ENCODE assay signal across 16 cellular contexts in genomic region chr1:11051781-11052510, GRCh38. TPM values are rescaled to one million over a fixed set of nuclear protein-coding genes. Genes with fewer than 3 reads are reported as not detected.
DNase-seq lines count a peak whose midpoint lies in the region; ATAC-seq, FAIRE-seq and TF ChIP-seq lines count a peak whose summit lies in the region.
"Had no signal": no experiment of that assay in that cellular context is flagged by ENCODE, and none has a peak within 500 bp of the region (broad histone marks: within the 10 kb centered on the region; RNA-seq: fewer than 3 reads in every experiment).

No MANE protein-coding gene starts in this region.

- H3K4me1 ChIP-seq in mammary epithelial cell (ENCODE audit: insufficient read depth, low read length) (no peaks in the 10 kb centered on the region), suprapubic skin (peaks cover 6% of the 10 kb centered on the region)

- BruUV-seq in mammary epithelial cell (replicated peaks; lab: Mats Ljungman, UMichigan) = TSS peak; percentile 1

- DNase-seq in AG10803 (ENCODE audit: low read depth) (peak; percentile 18), ELF-1 (ENCODE audit: low read depth, low spot score) (peak; percentile 37), NOMO-1 treated with DMSO at 0.1 percent for 48 hours (lab: John Stamatoyannopoulos, UW; ENCODE audit: unreplicated experiment) (peak; percentile 77), mammary epithelial cell (no peak), GM13977 (ENCODE audit: low spot score) (no peak), suprapubic skin (ENCODE audit: low spot score in 2 of 2) (no peak), GM12892 (ENCODE audit: insufficient read length) (no peak)
- DNase-seq: effector memory CD4-positive, alpha-beta T cell; NCI-H1694 treated with DMSO at 0.1 percent for 48 hours; stimulated activated CD8-positive, alpha-beta memory T cell treated with anti-CD3 and anti-CD28 coated beads, Interleukin-4, amount 100 ng/mL, for 48 hours had no signal

- no peak overlapping the region for H3K4me2 ChIP-seq in mammary epithelial cell (ENCODE audit: insufficient read depth, low read depth, low read length)
- H3K4me2 ChIP-seq: hepatocyte had no signal

- TF ChIP-seq CTCF in AG10803 (conservative IDR thresholded peaks at IDR 0.05; ENCODE audit: low read length) (no peak), mammary epithelial cell (conservative IDR thresholded peaks at IDR 0.05 in 1 of 2, IDR thresholded peaks at IDR 0.05 in 1 of 2; ENCODE audit: extremely low read depth in 1 of 2, insufficient read depth in 1 of 2, low read depth in 1 of 2, low read length in 2 of 2) (no peak), GM13977 (IDR thresholded peaks at IDR 0.05; ENCODE audit: extremely low read depth, insufficient read depth, missing control alignments) (no peak), suprapubic skin (IDR thresholded peaks at IDR 0.05) (no peak)

- 68% methylated on average over 16 of the region's 19 CpGs for WGBS in mammary epithelial cell (ENCODE audit: low coverage, missing lambda C conversion rate)
- 49% methylated on average over 18 of the region's 19 CpGs for WGBS in suprapubic skin

- H3K79me2 ChIP-seq in mammary epithelial cell (ENCODE audit: insufficient read depth, low read length) = peaks cover 4% of the 10 kb centered on the region
- H3K79me2 ChIP-seq: hepatocyte had no signal

- H3K27me3 ChIP-seq in mammary epithelial cell (ENCODE audit: insufficient read depth, low read length) (no peaks in the 10 kb centered on the region), suprapubic skin (no peaks in the 10 kb centered on the region)
- H3K27me3 ChIP-seq: BLaER1, hepatocyte had no signal

- intact Hi-C loops in mammary epithelial cell (cut with micrococcal nuclease) = no loop called here

- no peak for TF ChIP-seq EP300 in suprapubic skin (IDR thresholded peaks at IDR 0.05)

- no peak overlapping the region for H3K27ac ChIP-seq in mammary epithelial cell (ENCODE audit: insufficient read depth, low read depth, low read length)
- no peak overlapping the region for H3K27ac ChIP-seq in suprapubic skin
- H3K27ac ChIP-seq: BLaER1, hepatocyte had no signal

- no peak for ATAC-seq in HG03521 (IDR thresholded peaks at IDR 0.05; ENCODE audit: unreplicated experiment)

- H3K9me3 ChIP-seq in mammary epithelial cell (replicated peaks; ENCODE audit: insufficient read depth, low read length) (no peaks in the 10 kb centered on the region), suprapubic skin (no peaks in the 10 kb centered on the region)
- H3K9me3 ChIP-seq: BLaER1 had no signal

- dilution Hi-C loops in mammary epithelial cell (cut with HindIII; ENCODE audit: low sequenced_read_pairs) = loop anchor here (5.0 kb wide), 3 partner anchors 45 to 210 kb away; partner anchors contain the start of genes EXOSC10 and MTOR

- no peak for FAIRE-seq in GM12892 (lab: Jason Lieb, UNC)
- FAIRE-seq: RCC 7860 had no signal

- no peak for TF ChIP-seq POLR2A in suprapubic skin (IDR thresholded peaks at IDR 0.05)
- no peak for TF ChIP-seq POLR2A in GM12892 (IDR thresholded peaks at IDR 0.05; ENCODE audit: low read depth, low read length)

- no peaks in the 10 kb centered on the region for H4K20me1 ChIP-seq in mammary epithelial cell (ENCODE audit: insufficient read depth, low read length)

- H3K4me3 ChIP-seq in AG10803 (ENCODE audit: low read length) (no peak overlapping the region), mammary epithelial cell (replicated peaks in 1 of 3; ENCODE audit: insufficient read depth in 1 of 3, low read depth in 2 of 3, low read length in 3 of 3) (no peak overlapping the region), suprapubic skin (no peak overlapping the region)
- H3K4me3 ChIP-seq: BLaER1, hepatocyte, lung had no signal

- H3K36me3 ChIP-seq in mammary epithelial cell (ENCODE audit: insufficient read depth, low read length) = peaks cover 8% of the 10 kb centered on the region
- H3K36me3 ChIP-seq in suprapubic skin = peaks cover 28% of the 10 kb centered on the region

- in situ Hi-C loops in mammary epithelial cell (cut with MboI; ENCODE audit: low sequenced_read_pairs in 2 of 2) = no loop called here
- in situ Hi-C loops in GM13977 (cut with MboI; ENCODE audit: low pct_unique_long_range_greater_than_20kb, low sequenced_read_pairs, unreplicated experiment) = no loop called here

- no peak overlapping the region for H3K9ac ChIP-seq in mammary epithelial cell (ENCODE audit: insufficient read depth, low read length)
- H3K9ac ChIP-seq: BLaER1 had no signal

- H2AFZ ChIP-seq in mammary epithelial cell (ENCODE audit: low read depth, low read length) = no peak overlapping the region
- H2AFZ ChIP-seq: hepatocyte had no signal

- CTCF ChIA-PET in mammary epithelial cell (lab: Charles Lee; ENCODE audit: low non-redundant PET) = no interaction called here

RNA-seq across cellular contexts. Expression of gene MASP2, which starts 4.9 kb away (rescaled TPM):
- under 1 TPM in 1 of 2 donors, not detected in 1; 0.49 TPM for total RNA-seq in mammary epithelial cell
- polyA plus RNA-seq in mammary epithelial cell = 0.11 TPM
- not detected for polyA minus RNA-seq in mammary epithelial cell
- under 1 TPM in 1 of 4 donors, not detected in 3; 0.53 TPM for total RNA-seq in suprapubic skin
- 3.4 TPM for polyA plus RNA-seq in GM12892 (2012; ENCODE audit: missing spikeins)
- total RNA-seq: lung, osteoblast had no signal

RNA-seq across cellular contexts. Expression of gene SRM, which starts 7.9 kb away (rescaled TPM):
- 100 to 1,000 TPM in 1 of 2 donors, 10 to 100 TPM in 1; 32.3 to 187 TPM for total RNA-seq in mammary epithelial cell
- 164 TPM for polyA plus RNA-seq in mammary epithelial cell
- polyA minus RNA-seq in mammary epithelial cell = 246 TPM
- total RNA-seq in suprapubic skin = 10 to 100 TPM; 23.3 to 51.2 (median 46.6) TPM
- polyA plus RNA-seq in GM12892 (2012; ENCODE audit: missing spikeins) = 64.6 TPM

RNA-seq across cellular contexts. Expression of gene TARDBP, which starts 39.5 kb away (rescaled TPM):
- 100 to 1,000 TPM in 1 of 2 donors, 10 to 100 TPM in 1; 32.2 to 122 TPM for total RNA-seq in mammary epithelial cell
- polyA plus RNA-seq in mammary epithelial cell = 88.6 TPM
- polyA minus RNA-seq in mammary epithelial cell = 241 TPM
- total RNA-seq in suprapubic skin = 100 to 1,000 TPM in 3 of 4 donors, 10 to 100 TPM in 1; 92.7 to 287 (median 156) TPM
- 133 TPM for polyA plus RNA-seq in GM12892 (2012; ENCODE audit: missing spikeins)

RNA-seq across cellular contexts. Expression of gene EXOSC10, which starts 47.7 kb away (rescaled TPM):
- 10 to 100 TPM; 62.0 to 66.6 TPM for total RNA-seq in mammary epithelial cell
- polyA plus RNA-seq in mammary epithelial cell = 72.4 TPM
- 43.9 TPM for polyA minus RNA-seq in mammary epithelial cell
- total RNA-seq in suprapubic skin = 100 to 1,000 TPM in 1 of 4 donors, 10 to 100 TPM in 3; 45.7 to 127 (median 68.7) TPM
- 50.2 TPM for polyA plus RNA-seq in GM12892 (2012; ENCODE audit: missing spikeins)

Comparison
In these comparisons a context has a peak if more than half of its experiments do, and no peak if none do; other contexts are left out.
1. DNase-seq: peak in AG10803 (single experiment), ELF-1 (single experiment) and NOMO-1 treated with DMSO at 0.1 percent for 48 hours (single experiment); none in mammary epithelial cell (single experiment), GM13977 (single experiment), suprapubic skin (0 of 2) and GM12892 (single experiment).